8 cellular contexts compared by ENCODE assay signal in genomic region chr20:53914091-53914860, GRCh38.
DNase-seq lines count a peak whose midpoint lies in the region; ATAC-seq and TF ChIP-seq lines count a peak whose summit lies in the region.

No MANE protein-coding gene starts in this region.

- H3K4me1 Mint-ChIP-seq in HFFc6 (ENCODE audit: low read depth), result peaks cover 68% of the 10 kb centered on the region

- peaks cover 8% of the 10 kb centered on the region for H3K27me3 Mint-ChIP-seq in HFFc6 (ENCODE audit: insufficient read depth)

- peak; percentile 35 for ATAC-seq in mucosa of descending colon
- ATAC-seq in GM18868 (IDR thresholded peaks at IDR 0.05; ENCODE audit: unreplicated experiment), result no peak
- no peak for ATAC-seq in GM21529 (IDR thresholded peaks at IDR 0.05; ENCODE audit: unreplicated experiment)

- no peak overlapping the region for H3K4me3 ChIP-seq in mucosa of descending colon

- H3K9me3 ChIP-seq in mucosa of descending colon, result no peaks in the 10 kb centered on the region

- peak overlapping the region; percentile 73; the same call in 1 of the 2 replicates for H3K27ac ChIP-seq in 22Rv1
- H3K27ac ChIP-seq in angular gyrus (ENCODE audit: low read depth, low read length), result peak overlapping the region; percentile 92

- peak overlapping the region; percentile 98 for H3K27ac Mint-ChIP-seq in HFFc6

- peaks cover 31% of the 10 kb centered on the region for H3K4me1 ChIP-seq in mucosa of descending colon (ENCODE audit: low read depth)

- intact Hi-C loops in mucosa of descending colon (cut with DNase I, micrococcal nuclease), result loop anchor here in 1 of 2 donors (2.0 kb wide), 1 partner anchor 335 kb away; no protein-coding TSS in a partner anchor

- TF ChIP-seq CTCF in 22Rv1 (IDR thresholded peaks at IDR 0.05) (no peak), HFFc6 (IDR thresholded peaks at IDR 0.05) (no peak), mucosa of descending colon (IDR thresholded peaks at IDR 0.05) (no peak)

- peaks cover 9% of the 10 kb centered on the region; the same call in 1 of the 2 replicates for H3K36me3 Mint-ChIP-seq in HFFc6 (ENCODE audit: low read depth)

- peak overlapping the region; percentile 92 for H3K4me3 Mint-ChIP-seq in HFFc6

- DNase-seq in HFFc6 (no peak), mucosa of descending colon (peak in 1 of 3 donors; percentile 36), NCI-H446 (lab: John Stamatoyannopoulos, UW) (no peak)
- DNase-seq in stimulated activated CD4-positive, alpha-beta T cell treated with anti-CD3 and anti-CD28 coated beads, Interleukin-12 subunit alpha, Interleukin-12 subunit beta, amount 100 ng/mL, for 4 hours, result no peak

- no peaks in the 10 kb centered on the region for H3K36me3 ChIP-seq in mucosa of descending colon (ENCODE audit: low read depth)

- H3K9me3 Mint-ChIP-seq in HFFc6, result no peaks in the 10 kb centered on the region
